12 cellular contexts compared by ENCODE assay signal in genomic region chr5:59125961-59126360, GRCh38.
DNase-seq lines count a peak whose midpoint lies in the region; ATAC-seq, FAIRE-seq and TF ChIP-seq lines count a peak whose summit lies in the region.
"Had no signal": no experiment of that assay in that cellular context is flagged by ENCODE, and none has a peak within 500 bp of the region (broad histone marks: within the 10 kb centered on the region; RNA-seq: fewer than 3 reads in every experiment).

No MANE protein-coding gene starts in this region.

- 67% methylated on average over 1 of the region's 2 CpGs; no CpG with 5 or more reads in 1 of the 2 experiments for whole genome bisulfite sequencing in endodermal cell (ENCODE audit: insufficient coverage in 1 of 2, insufficient read length in 1 of 2), 2 experiments
- 75% methylated on average over 2 of the region's 2 CpGs for WGBS in urinary bladder

- H3K27ac ChIP-seq in cardiac muscle cell = peak overlapping the region; percentile 100
- peak overlapping the region; percentile 56 for H3K27ac ChIP-seq in endodermal cell (ENCODE audit: low read depth, low read length)
- no peak overlapping the region for H3K27ac ChIP-seq in neural progenitor cell
- peak overlapping the region; percentile 43 for H3K27ac ChIP-seq in urinary bladder (ENCODE audit: low read depth)

- peaks cover 59% of the 10 kb centered on the region for H3K4me1 ChIP-seq in cardiac muscle cell (ENCODE audit: low read depth)
- H3K4me1 ChIP-seq in endodermal cell (ENCODE audit: control insufficient read depth, insufficient read depth, low read length) = peaks cover 7% of the 10 kb centered on the region
- peaks cover 45% of the 10 kb centered on the region for H3K4me1 ChIP-seq in neural progenitor cell
- no peaks in the 10 kb centered on the region for H3K4me1 ChIP-seq in urinary bladder (ENCODE audit: insufficient read depth)

- no peak for FAIRE-seq in D721Med (lab: Jason Lieb, UNC)
- FAIRE-seq: keratinocyte had no signal

- H3K27me3 ChIP-seq in cardiac muscle cell = no peaks in the 10 kb centered on the region
- no peaks in the 10 kb centered on the region for H3K27me3 ChIP-seq in endodermal cell (ENCODE audit: control insufficient read depth, insufficient read depth, low read length, poor library complexity, severe bottlenecking)
- no peaks in the 10 kb centered on the region for H3K27me3 ChIP-seq in neural progenitor cell
- H3K27me3 ChIP-seq: adrenal gland had no signal

- no peak overlapping the region for H2AFZ ChIP-seq in neural progenitor cell (replicated peaks)

- DNase-seq in cardiac muscle cell (ENCODE audit: low read depth in 1 of 2, low spot score in 1 of 2) = peak in 1 of 2 donors; percentile 17
- DNase-seq in left cardiac atrium = no peak
- no peak for DNase-seq in endodermal cell
- DNase-seq in neural progenitor cell (ENCODE audit: low spot score) = no peak
- no peak for DNase-seq in activated CD8-positive, alpha-beta T cell treated with anti-CD3 and anti-CD28 coated beads for 36 hours
- no peak for DNase-seq in D721Med (ENCODE audit: insufficient read length, low spot score)
- DNase-seq: adrenal gland, NCI-H2107 had no signal

- no peak for ATAC-seq in left cardiac atrium
- ATAC-seq in activated CD8-positive, alpha-beta T cell treated with anti-CD3 and anti-CD28 coated beads for 36 hours = no peak
- ATAC-seq in HG02763 (IDR thresholded peaks at IDR 0.05; ENCODE audit: unreplicated experiment) = no peak

- H3K9ac ChIP-seq in endodermal cell (ENCODE audit: extremely low read depth, low read length, poor library complexity, severe bottlenecking) (no peak overlapping the region), neural progenitor cell (no peak overlapping the region)

- no peaks in the 10 kb centered on the region for H3K36me3 Mint-ChIP-seq in endodermal cell (ENCODE audit: low read depth)
- H3K36me3 Mint-ChIP-seq in neural progenitor cell = no peaks in the 10 kb centered on the region
- no peaks in the 10 kb centered on the region for H3K36me3 Mint-ChIP-seq in activated CD8-positive, alpha-beta T cell treated with anti-CD3 and anti-CD28 coated beads for 36 hours (ENCODE audit: low read depth)

- CTCF ChIA-PET in activated CD8-positive, alpha-beta T cell treated with anti-CD3 and anti-CD28 coated beads for 36 hours (lab: Charles Lee) = interaction anchor here (3.2 to 4.0 kb wide), 2 partner anchors 48 to 90 kb away, joined by 33 to 36 read pairs; no protein-coding TSS in a partner anchor

- peaks cover 3% of the 10 kb centered on the region for H3F3A ChIP-seq in neural progenitor cell (ENCODE audit: low read depth)

- peaks cover 7% of the 10 kb centered on the region for H3K4me1 Mint-ChIP-seq in endodermal cell
- H3K4me1 Mint-ChIP-seq in neural progenitor cell = peaks cover 10% of the 10 kb centered on the region
- H3K4me1 Mint-ChIP-seq in activated CD8-positive, alpha-beta T cell treated with anti-CD3 and anti-CD28 coated beads for 36 hours (ENCODE audit: low read depth) = peaks cover 26% of the 10 kb centered on the region

- H3K4me2 ChIP-seq in neural progenitor cell = peak overlapping the region; percentile 41

- intact Hi-C loops in left cardiac atrium (cut with DNase I) = loop anchor here (5.0 kb wide), 2 partner anchors 41 to 89 kb away; no protein-coding TSS in a partner anchor
- intact Hi-C loops in activated CD8-positive, alpha-beta T cell treated with anti-CD3 and anti-CD28 coated beads for 36 hours (cut with micrococcal nuclease) = loop anchor here (2.0 to 5.0 kb wide), 3 partner anchors 27 to 87 kb away; no protein-coding TSS in a partner anchor

- H3K9me3 Mint-ChIP-seq in endodermal cell = no peaks in the 10 kb centered on the region
- H3K9me3 Mint-ChIP-seq in neural progenitor cell = peaks cover 2% of the 10 kb centered on the region
- H3K9me3 Mint-ChIP-seq in activated CD8-positive, alpha-beta T cell treated with anti-CD3 and anti-CD28 coated beads for 36 hours = peaks cover 4% of the 10 kb centered on the region
- H3K9me3 Mint-ChIP-seq: IgD-negative memory B cell had no signal

- H3K4me3 ChIP-seq in cardiac muscle cell (no peak overlapping the region), endodermal cell (ENCODE audit: low read length) (no peak overlapping the region), neural progenitor cell (no peak overlapping the region), urinary bladder (ENCODE audit: low read depth, low read length) (no peak overlapping the region)

- POLR2A ChIA-PET in activated CD8-positive, alpha-beta T cell treated with anti-CD3 and anti-CD28 coated beads for 36 hours (lab: Charles Lee) = interaction anchor here (1.8 to 3.4 kb wide), 2 partner anchors 13 to 89 kb away, joined by 5 to 35 read pairs; no protein-coding TSS in a partner anchor

- no peaks in the 10 kb centered on the region for H4K20me1 ChIP-seq in neural progenitor cell (ENCODE audit: low read depth)

- no peaks in the 10 kb centered on the region for H3K36me3 ChIP-seq in cardiac muscle cell
- no peaks in the 10 kb centered on the region for H3K36me3 ChIP-seq in endodermal cell (ENCODE audit: control insufficient read depth, insufficient read depth, low read length)
- no peaks in the 10 kb centered on the region for H3K36me3 ChIP-seq in neural progenitor cell
- no peaks in the 10 kb centered on the region for H3K36me3 ChIP-seq in urinary bladder (ENCODE audit: insufficient read depth)
- H3K36me3 ChIP-seq: adrenal gland had no signal

- no peak for TF ChIP-seq CTCF in cardiac muscle cell (IDR thresholded peaks at IDR 0.05; ENCODE audit: low read depth, low read length)
- no peak for TF ChIP-seq CTCF in endodermal cell (conservative IDR thresholded peaks at IDR 0.05)
- no peak for TF ChIP-seq CTCF in neural progenitor cell (IDR thresholded peaks at IDR 0.05)
- no peak for TF ChIP-seq CTCF in activated CD8-positive, alpha-beta T cell treated with anti-CD3 and anti-CD28 coated beads for 36 hours (IDR thresholded peaks at IDR 0.05)
- no peak for TF ChIP-seq CTCF in D721Med (IDR thresholded peaks at IDR 0.05; ENCODE audit: insufficient read depth, missing control alignments)

- H3K27ac Mint-ChIP-seq in endodermal cell = no peak overlapping the region
- peak overlapping the region; percentile 0 for H3K27ac Mint-ChIP-seq in neural progenitor cell
- no peak overlapping the region for H3K27ac Mint-ChIP-seq in activated CD8-positive, alpha-beta T cell treated with anti-CD3 and anti-CD28 coated beads for 36 hours
- H3K27ac Mint-ChIP-seq: IgD-negative memory B cell had no signal

- H3K4me3 Mint-ChIP-seq in endodermal cell = no peak overlapping the region
- H3K4me3 Mint-ChIP-seq in neural progenitor cell = no peak overlapping the region
- H3K4me3 Mint-ChIP-seq in activated CD8-positive, alpha-beta T cell treated with anti-CD3 and anti-CD28 coated beads for 36 hours = no peak overlapping the region
- H3K4me3 Mint-ChIP-seq: IgD-negative memory B cell had no signal

- no peaks in the 10 kb centered on the region for H3K79me2 ChIP-seq in neural progenitor cell (ENCODE audit: low read depth)

- no peaks in the 10 kb centered on the region for H3K27me3 Mint-ChIP-seq in endodermal cell (ENCODE audit: insufficient read depth)
- H3K27me3 Mint-ChIP-seq in neural progenitor cell (ENCODE audit: insufficient read depth, low read depth) = peaks cover 3% of the 10 kb centered on the region
- H3K27me3 Mint-ChIP-seq in activated CD8-positive, alpha-beta T cell treated with anti-CD3 and anti-CD28 coated beads for 36 hours = no peaks in the 10 kb centered on the region
- H3K27me3 Mint-ChIP-seq: IgD-negative memory B cell had no signal

- no peaks in the 10 kb centered on the region for H3K9me3 ChIP-seq in cardiac muscle cell (ENCODE audit: low read depth)
- H3K9me3 ChIP-seq in endodermal cell (ENCODE audit: control insufficient read depth, low read length) = no peaks in the 10 kb centered on the region
- H3K9me3 ChIP-seq in neural progenitor cell (ENCODE audit: low read depth) = no peaks in the 10 kb centered on the region
- H3K9me3 ChIP-seq: adrenal gland had no signal
